ENCODE assay signal across 24 cellular contexts in genomic region chr10:116761883-116762282, GRCh38. TPM values are rescaled to one million over a fixed set of nuclear protein-coding genes. Genes with fewer than 3 reads are reported as not detected.
"Had no signal": no experiment of that assay in that cellular context is flagged by ENCODE, and none has a peak within 500 bp of the region (broad histone marks: within the 10 kb centered on the region; RNA-seq: fewer than 3 reads in every experiment).

No MANE protein-coding gene starts in this region.

- DNase-seq: activated B cell treated with CpG ODN at 0.5 μM for 24 hours; activated CD4-positive, alpha-beta T cell treated with anti-CD3 and anti-CD28 coated beads for 4 hours; activated CD4-positive, alpha-beta T cell treated with anti-CD3 and anti-CD28 coated beads, Interleukin-2, amount 50 U/mL, for 48 hours; activated CD8-positive, alpha-beta memory T cell treated with anti-CD3 and anti-CD28 coated beads, Interleukin-2, amount 50 U/mL, for 48 hours; activated naive CD4-positive, alpha-beta T cell treated with Interleukin-2 at 50 U/mL for 16 hours; activated naive CD8-positive, alpha-beta T cell treated with anti-CD3 and anti-CD28 coated beads for 36 hours; activated T-cell treated with anti-CD3 and anti-CD28 coated beads, Interleukin-2, amount 50 U/mL, for 4 hours; endodermal cell; immature natural killer cell; kidney glomerular epithelial cell; left ventricle myocardium inferior; stimulated activated CD4-positive, alpha-beta T cell treated with anti-CD3 and anti-CD28 coated beads, Interleukin-12 subunit alpha, Interleukin-12 subunit beta, amount 100 ng/mL, for 4 hours; stimulated activated CD4-positive, alpha-beta T cell treated with anti-CD3 and anti-CD28 coated beads, Interleukin-4, amount 100 ng/mL, for 4 hours; transverse colon; uterus had no signal

- H3K27me3 ChIP-seq: breast epithelium, hepatocyte, suprapubic skin, transverse colon, uterus had no signal

- ATAC-seq: activated T-cell treated with anti-CD3 and anti-CD28 coated beads, Interleukin-2, amount 50 U/mL, for 4 hours had no signal

- H3K27ac Mint-ChIP-seq: activated B cell treated with CpG ODN at 0.5 μM for 24 hours; activated naive CD8-positive, alpha-beta T cell treated with anti-CD3 and anti-CD28 coated beads for 36 hours; endodermal cell; immature natural killer cell; stimulated activated naive CD8-positive, alpha-beta T cell treated with anti-CD3 and anti-CD28 coated beads, Interleukin-15, Interleukin-2, amounts not matched to agents 100 ng/mL and 50 ng/mL, for 24 hours; T-helper 1 cell treated with Interleukin-12 subunit alpha and Interleukin-12 subunit beta and Interleukin-4 antibody, amounts not matched to agents 30 μg/mL and 1 μg/mL, for 36 hours had no signal

- H3K27ac ChIP-seq: breast epithelium, coronary artery, epithelial cell of prostate, hepatocyte, left ventricle myocardium inferior, prostate gland, suprapubic skin, transverse colon, uterus had no signal

- H3K4me3 ChIP-seq: breast epithelium, coronary artery, hepatocyte, left ventricle myocardium inferior, prostate gland, suprapubic skin, transverse colon, uterus had no signal

- H3K4me3 Mint-ChIP-seq: activated B cell treated with CpG ODN at 0.5 μM for 24 hours; activated naive CD8-positive, alpha-beta T cell treated with anti-CD3 and anti-CD28 coated beads for 36 hours; activated T-cell treated with anti-CD3 and anti-CD28 coated beads, Interleukin-2, amount 50 U/mL, for 4 hours; endodermal cell; immature natural killer cell; stimulated activated naive CD8-positive, alpha-beta T cell treated with anti-CD3 and anti-CD28 coated beads, Interleukin-15, Interleukin-2, amounts not matched to agents 100 ng/mL and 50 ng/mL, for 24 hours; T-helper 1 cell treated with Interleukin-12 subunit alpha and Interleukin-12 subunit beta and Interleukin-4 antibody, amounts not matched to agents 30 μg/mL and 1 μg/mL, for 36 hours had no signal

- H3K36me3 Mint-ChIP-seq: activated naive CD8-positive, alpha-beta T cell treated with anti-CD3 and anti-CD28 coated beads for 36 hours; immature natural killer cell had no signal

- H3K4me1 ChIP-seq: breast epithelium, prostate gland, uterus had no signal

- H3K9me3 ChIP-seq: breast epithelium, prostate gland, transverse colon had no signal

- H3K36me3 ChIP-seq: breast epithelium, prostate gland, suprapubic skin, transverse colon, uterus had no signal

- H3K9me3 Mint-ChIP-seq: stimulated activated naive CD8-positive, alpha-beta T cell treated with anti-CD3 and anti-CD28 coated beads, Interleukin-15, Interleukin-2, amounts not matched to agents 100 ng/mL and 50 ng/mL, for 24 hours; T-helper 1 cell treated with Interleukin-12 subunit alpha and Interleukin-12 subunit beta and Interleukin-4 antibody, amounts not matched to agents 30 μg/mL and 1 μg/mL, for 36 hours had no signal

- H3K4me1 Mint-ChIP-seq: activated B cell treated with CpG ODN at 0.5 μM for 24 hours; activated naive CD8-positive, alpha-beta T cell treated with anti-CD3 and anti-CD28 coated beads for 36 hours; endodermal cell; immature natural killer cell had no signal

RNA-seq across cellular contexts. Expression of gene HSPA12A, which starts 19.5 kb away (rescaled TPM):
- total RNA-seq: activated CD8-positive, alpha-beta memory T cell treated with anti-CD3 and anti-CD28 coated beads for 36 hours had no signal
